Comparison of ENCODE assay signal across 9 cellular contexts in genomic region chr1:209513226-209513625, GRCh38.
DNase-seq lines count a peak whose midpoint lies in the region; ATAC-seq, FAIRE-seq and TF ChIP-seq lines count a peak whose summit lies in the region.
"Had no signal": no experiment of that assay in that cellular context is flagged by ENCODE, and none has a peak within 500 bp of the region (broad histone marks: within the 10 kb centered on the region; RNA-seq: fewer than 3 reads in every experiment).

No MANE protein-coding gene starts in this region.

- H3K27ac ChIP-seq in lower lobe of right lung, result no peak overlapping the region

- no peaks in the 10 kb centered on the region for H3K36me3 Mint-ChIP-seq in Calu3 (ENCODE audit: insufficient read depth, unreplicated experiment)

- TF ChIP-seq CTCF in Calu3 (IDR thresholded peaks at IDR 0.05; ENCODE audit: unreplicated experiment), result peak; percentile 62
- TF ChIP-seq CTCF in lower lobe of right lung (IDR thresholded peaks at IDR 0.05), result peak; percentile 39

- peaks cover 47% of the 10 kb centered on the region for H3K27me3 Mint-ChIP-seq in Calu3 (ENCODE audit: unreplicated experiment)

- H3K9me3 Mint-ChIP-seq in Calu3 (ENCODE audit: low read depth, unreplicated experiment), result no peaks in the 10 kb centered on the region

- BruUV-seq in Calu3 (replicated peaks; lab: Mats Ljungman, UMichigan), result no TSS peak

- ATAC-seq in lower lobe of right lung, result peak in 1 of 2 donors; percentile 57
- no peak for ATAC-seq in GM21526 (IDR thresholded peaks at IDR 0.05; ENCODE audit: low FRiP score, unreplicated experiment)
- ATAC-seq in HG03139 (IDR thresholded peaks at IDR 0.05; ENCODE audit: unreplicated experiment), result no peak

- no peaks in the 10 kb centered on the region for H3K4me1 Mint-ChIP-seq in Calu3 (ENCODE audit: low read depth, unreplicated experiment)

- no peaks in the 10 kb centered on the region for H3K36me3 ChIP-seq in lower lobe of right lung

- no peaks in the 10 kb centered on the region for H3K27me3 ChIP-seq in lower lobe of right lung (ENCODE audit: low read depth)

- TF ChIP-seq POLR2A in H54 (IDR thresholded peaks at IDR 0.05; ENCODE audit: low read depth, low read length), result no peak

- H3K9me3 ChIP-seq in lower lobe of right lung, result no peaks in the 10 kb centered on the region

- intact Hi-C loops in Calu3 (cut with micrococcal nuclease; ENCODE audit: unreplicated experiment), result loop anchor here (2.0 to 5.0 kb wide), 2 partner anchors 54 to 310 kb away; no protein-coding TSS in a partner anchor
- intact Hi-C loops in lower lobe of right lung (cut with DNase I), result no loop called here

- no peak overlapping the region for H3K4me3 Mint-ChIP-seq in Calu3 (ENCODE audit: low read depth, unreplicated experiment)

- no peak for FAIRE-seq in H54 (lab: Jason Lieb, UNC)
- FAIRE-seq: islet of Langerhans had no signal

- DNase-seq in Calu3, result peak; percentile 21
- DNase-seq in H54 (ENCODE audit: insufficient read length, low spot score), result peak; percentile 51
- peak; percentile 10 for DNase-seq in NCI-H2171 (lab: John Stamatoyannopoulos, UW)
- DNase-seq in amniotic epithelial cell (ENCODE audit: low read depth), result peak; percentile 61
- DNase-seq in lower lobe of right lung, result no peak
- no peak for DNase-seq in activated effector memory CD4-positive, alpha-beta T cell treated with Interleukin-2 at 50 U/mL for 16 hours

- no peak overlapping the region for H3K27ac Mint-ChIP-seq in Calu3 (ENCODE audit: unreplicated experiment)

- H3K4me1 ChIP-seq in lower lobe of right lung, result no peaks in the 10 kb centered on the region

- CTCF ChIA-PET in Calu3 (lab: Charles Lee), result interaction anchor here (1.5 kb wide), 2 partner anchors 12 to 15 kb away, joined by 4 to 5 read pairs; no protein-coding TSS in a partner anchor

- H3K4me3 ChIP-seq in lower lobe of right lung, result no peak overlapping the region

Comparison
In these comparisons a context has a peak if more than half of its experiments do, and no peak if none do; other contexts are left out.
1. DNase-seq: peak in Calu3 (single experiment), H54 (single experiment), NCI-H2171 (single experiment) and amniotic epithelial cell (single experiment); none in lower lobe of right lung (single experiment) and activated effector memory CD4-positive, alpha-beta T cell treated with Interleukin-2 at 50 U/mL for 16 hours (single experiment).